8 cellular contexts compared by ENCODE assay signal in the genomic region with DNA sequence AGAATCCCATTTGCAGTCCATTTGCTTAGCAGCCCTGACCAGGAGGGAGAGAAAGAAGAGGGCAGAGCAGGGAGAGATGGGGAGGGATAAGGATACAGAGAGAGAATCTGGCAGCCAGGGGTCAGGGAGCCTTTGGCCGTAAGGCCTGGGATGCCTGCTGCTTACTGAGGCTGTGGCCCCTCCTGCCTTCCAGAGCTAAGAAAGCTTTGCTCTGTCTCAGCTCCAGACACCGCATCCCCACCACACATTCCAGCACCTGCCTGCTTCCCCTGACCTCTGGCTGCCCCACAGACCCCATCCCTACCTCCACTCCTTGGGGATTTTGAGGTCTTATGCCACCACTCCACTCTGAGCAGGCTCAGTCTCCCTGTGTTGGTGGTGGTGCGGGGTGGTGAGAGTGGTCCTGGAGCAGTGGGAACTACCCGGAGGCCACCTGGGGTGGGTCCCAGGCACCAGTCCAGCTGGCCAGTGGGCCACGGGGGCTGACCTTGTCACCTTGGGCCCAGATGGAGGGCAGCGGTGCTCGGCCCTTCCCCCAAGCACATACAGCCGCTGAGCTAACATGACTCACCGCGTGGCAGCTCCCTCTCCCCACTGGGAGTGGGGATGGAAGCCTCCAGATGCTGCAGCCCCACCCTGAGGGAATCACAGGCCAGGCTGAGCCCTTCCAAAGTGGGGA. TPM values are rescaled to one million over a fixed set of nuclear protein-coding genes. Genes with fewer than 3 reads are reported as not detected.
A peak's percentile ranks its signal among the peaks of the same experiment; 100 is the strongest.
DNase-seq lines count a peak whose midpoint lies in the region; ATAC-seq and TF ChIP-seq lines count a peak whose summit lies in the region.

No MANE protein-coding gene starts in this region.

- TF ChIP-seq CTCF in retinal pigment epithelial cell (conservative IDR thresholded peaks at IDR 0.05; ENCODE audit: low read depth, low read length): peak; percentile 6

- POLR2A ChIA-PET in activated naive CD8-positive, alpha-beta T cell treated with anti-CD3 and anti-CD28 coated beads, Interleukin-2, amount 10 ng/mL, durations not matched to agents 7 days and 5 days (lab: Charles Lee): interaction anchor here (0.6 to 2.8 kb wide), 2 partner anchors 11 to 21 kb away, joined by 3 to 15 read pairs; no protein-coding TSS in a partner anchor

- H3K4me1 Mint-ChIP-seq in activated naive CD8-positive, alpha-beta T cell treated with anti-CD3 and anti-CD28 coated beads, Interleukin-2, amount 10 ng/mL, durations not matched to agents 7 days and 5 days: peaks cover 38% of the 10 kb centered on the region

- no peak overlapping the region for H3K4me3 ChIP-seq in retinal pigment epithelial cell (ENCODE audit: low read length)

- H3K9me3 Mint-ChIP-seq in activated naive CD8-positive, alpha-beta T cell treated with anti-CD3 and anti-CD28 coated beads, Interleukin-2, amount 10 ng/mL, durations not matched to agents 7 days and 5 days: no peaks in the 10 kb centered on the region

- intact Hi-C loops in left ventricle myocardium superior (cut with micrococcal nuclease): loop anchor here (10.0 kb wide), 1 partner anchor 65 kb away; no protein-coding TSS in a partner anchor

- in situ Hi-C loops in ACHN (cut with HindIII; ENCODE audit: low pct_ligation_motif_present, low pct_unique_long_range_greater_than_20kb, low sequenced_read_pairs): no loop called here

- H3K27me3 Mint-ChIP-seq in activated naive CD8-positive, alpha-beta T cell treated with anti-CD3 and anti-CD28 coated beads, Interleukin-2, amount 10 ng/mL, durations not matched to agents 7 days and 5 days: no peaks in the 10 kb centered on the region

- DNase-seq in ELR (ENCODE audit: low read depth) (peak; percentile 70), left ventricle myocardium superior (peak; percentile 64), retinal pigment epithelial cell (ENCODE audit: low read depth) (no peak), activated gamma-delta T cell (lab: John Stamatoyannopoulos, UW) (no peak), ACHN (no peak)
- no peak for DNase-seq in activated naive CD8-positive, alpha-beta T cell treated with anti-CD3 and anti-CD28 coated beads, Interleukin-2, amount 10 ng/mL, durations not matched to agents 7 days and 5 days
- DNase-seq in stimulated activated CD4-positive, alpha-beta T cell treated with anti-CD3 and anti-CD28 coated beads, Interleukin-2, amount 100 ng/mL, for 48 hours: no peak

- no peak for ATAC-seq in activated naive CD8-positive, alpha-beta T cell treated with anti-CD3 and anti-CD28 coated beads, Interleukin-2, amount 10 ng/mL, durations not matched to agents 7 days and 5 days (ENCODE audit: low read depth)
- peak; percentile 58 for ATAC-seq in left ventricle myocardium superior
- ATAC-seq in GM21717 (IDR thresholded peaks at IDR 0.05; ENCODE audit: unreplicated experiment): no peak

- peaks cover 3% of the 10 kb centered on the region for H3K36me3 Mint-ChIP-seq in activated naive CD8-positive, alpha-beta T cell treated with anti-CD3 and anti-CD28 coated beads, Interleukin-2, amount 10 ng/mL, durations not matched to agents 7 days and 5 days

- peak overlapping the region; percentile 57 for H3K27ac Mint-ChIP-seq in activated naive CD8-positive, alpha-beta T cell treated with anti-CD3 and anti-CD28 coated beads, Interleukin-2, amount 10 ng/mL, durations not matched to agents 7 days and 5 days

- H3K4me3 Mint-ChIP-seq in activated naive CD8-positive, alpha-beta T cell treated with anti-CD3 and anti-CD28 coated beads, Interleukin-2, amount 10 ng/mL, durations not matched to agents 7 days and 5 days: no peak overlapping the region

RNA-seq across cellular contexts. Expression of a gene that starts 58.3 kb away (rescaled TPM):
- 10 to 100 TPM; 25.0 to 25.5 TPM for total RNA-seq in activated naive CD8-positive, alpha-beta T cell treated with anti-CD3 and anti-CD28 coated beads, Interleukin-2, amount 10 ng/mL, durations not matched to agents 7 days and 5 days
- 30.1 TPM for total RNA-seq in left ventricle myocardium superior

Comparison
In these comparisons a context has a peak if more than half of its experiments do, and no peak if none do; other contexts are left out.
1. DNase-seq: peak in ELR (single experiment) and left ventricle myocardium superior (single experiment); none in activated naive CD8-positive, alpha-beta T cell treated with anti-CD3 and anti-CD28 coated beads, Interleukin-2, amount 10 ng/mL, durations not matched to agents 7 days and 5 days (single experiment), retinal pigment epithelial cell (single experiment), activated gamma-delta T cell (single experiment), stimulated activated CD4-positive, alpha-beta T cell treated with anti-CD3 and anti-CD28 coated beads, Interleukin-2, amount 100 ng/mL, for 48 hours (0 of 2) and ACHN (single experiment).